Comparison of ENCODE assay signal across 27 cellular contexts in the genomic region with DNA sequence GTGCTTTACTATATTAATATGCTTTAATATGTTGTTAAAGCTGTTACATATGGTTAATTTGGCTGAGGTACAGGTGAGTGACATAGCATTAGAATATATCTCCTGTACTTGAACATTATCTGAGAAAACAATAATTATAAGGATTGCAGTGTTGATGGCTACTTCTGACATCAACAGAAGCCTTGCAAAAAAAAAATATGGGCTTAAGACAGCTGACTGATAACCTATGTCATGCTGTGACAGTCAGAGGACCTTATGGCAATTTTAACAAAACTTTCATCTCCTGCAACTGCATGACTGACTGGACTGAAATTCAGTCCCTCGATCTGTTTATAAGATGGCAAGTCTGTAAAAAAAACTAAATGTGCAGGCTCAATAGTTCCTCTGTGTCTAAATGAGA. TPM values are rescaled to one million over a fixed set of nuclear protein-coding genes. Genes with fewer than 3 reads are reported as not detected.
"Had no signal": no experiment of that assay in that cellular context is flagged by ENCODE, and none has a peak within 500 bp of the region (broad histone marks: within the 10 kb centered on the region; RNA-seq: fewer than 3 reads in every experiment).

No MANE protein-coding gene starts in this region.

- H3K79me2 ChIP-seq: hepatocyte had no signal

- H3K27ac Mint-ChIP-seq: memory B cell; naive thymus-derived CD8-positive, alpha-beta T cell; nephron; progenitor cell of endocrine pancreas; stimulated activated naive B cell treated with anti-CD40 and anti-IgM and Interleukin-4, amounts not matched to agents 10 μg/mL and 1 μg/mL and 100 μg/mL, for 72 hours had no signal

- H3K4me2 ChIP-seq: hepatocyte had no signal

- DNase-seq: islet precursor cell; left ventricle myocardium inferior; naive thymus-derived CD8-positive, alpha-beta T cell; occipital lobe; ovary; stimulated activated CD4-positive, alpha-beta T cell treated with anti-CD3 and anti-CD28 coated beads, Interleukin-12 subunit alpha, Interleukin-12 subunit beta, amount 100 ng/mL, for 4 hours; stimulated activated CD4-positive, alpha-beta T cell treated with anti-CD3 and anti-CD28 coated beads, Interleukin-15, amount 100 ng/mL, for 24 hours; stimulated activated CD4-positive, alpha-beta T cell treated with anti-CD3 and anti-CD28 coated beads, Interleukin-2, amount 100 ng/mL, for 24 hours; stimulated activated CD4-positive, alpha-beta T cell treated with anti-CD3 and anti-CD28 coated beads, Interleukin-4, amount 100 ng/mL, for 1 hour; stimulated activated naive B cell treated with anti-CD40 and anti-IgM and Interleukin-4, amounts not matched to agents 10 μg/mL and 1 μg/mL and 100 μg/mL, for 72 hours; stimulated activated naive CD8-positive, alpha-beta T cell treated with anti-CD3 and anti-CD28 coated beads, Interleukin-15, Interleukin-2, amounts not matched to agents 100 U/mL and 50 U/mL, for 24 hours; stomach; testis; thyroid gland; transverse colon; upper lobe of left lung had no signal

- H3K4me3 ChIP-seq: hepatocyte, left ventricle myocardium inferior, lung, ovary, right atrium auricular region, skin epidermis, stomach, testis, thyroid gland, transverse colon, upper lobe of left lung, vagina had no signal

- H3K27me3 Mint-ChIP-seq: memory B cell; stimulated activated naive B cell treated with anti-CD40 and anti-IgM and Interleukin-4, amounts not matched to agents 10 μg/mL and 1 μg/mL and 100 μg/mL, for 72 hours had no signal

- H3K27me3 ChIP-seq: neutrophil, ovary, right atrium auricular region, stomach, testis, thyroid gland, transverse colon, upper lobe of left lung, vagina had no signal

- H3K4me1 ChIP-seq: left ventricle myocardium inferior, right atrium auricular region, stomach, testis, thyroid gland, transverse colon, upper lobe of left lung, vagina had no signal

- H3K4me3 Mint-ChIP-seq: memory B cell; naive thymus-derived CD8-positive, alpha-beta T cell; nephron; neural crest cell; stimulated activated naive B cell treated with anti-CD40 and anti-IgM and Interleukin-4, amounts not matched to agents 10 μg/mL and 1 μg/mL and 100 μg/mL, for 72 hours had no signal

- H3K36me3 ChIP-seq: left ventricle myocardium inferior, neutrophil, ovary, right atrium auricular region, stomach, thyroid gland, transverse colon, upper lobe of left lung, vagina had no signal

- H3K9me3 ChIP-seq: neutrophil, ovary, right atrium auricular region, testis, thyroid gland, transverse colon, upper lobe of left lung, vagina had no signal

- H3K4me1 Mint-ChIP-seq: memory B cell; nephron; neural crest cell; stimulated activated naive B cell treated with anti-CD40 and anti-IgM and Interleukin-4, amounts not matched to agents 10 μg/mL and 1 μg/mL and 100 μg/mL, for 72 hours had no signal

- H3K36me3 Mint-ChIP-seq: memory B cell had no signal

- ATAC-seq: naive thymus-derived CD8-positive, alpha-beta T cell; sciatic nerve; stimulated activated naive B cell treated with anti-CD40 and anti-IgM and Interleukin-4, amounts not matched to agents 10 μg/mL and 1 μg/mL and 100 μg/mL, for 72 hours; stimulated activated naive CD8-positive, alpha-beta T cell treated with anti-CD3 and anti-CD28 coated beads, Interleukin-15, Interleukin-2, amounts not matched to agents 100 U/mL and 50 U/mL, for 24 hours had no signal

- H3K27ac ChIP-seq: hepatocyte, left ventricle myocardium inferior, neutrophil, ovary, right atrium auricular region, skin epidermis, stomach, testis, thyroid gland, transverse colon, upper lobe of left lung, vagina had no signal

- H2AFZ ChIP-seq: hepatocyte had no signal

RNA-seq across cellular contexts. Expression of gene TBX18, which starts 27.5 kb away (rescaled TPM):
- total RNA-seq: naive thymus-derived CD8-positive, alpha-beta T cell had no signal
- polyA plus RNA-seq: naive thymus-derived CD8-positive, alpha-beta T cell had no signal
